In genomic region chr3:23389089-23389488, GRCh38 we compare ENCODE assay signal across 13 cellular contexts.
A peak's percentile ranks its signal among the peaks of the same experiment; 100 is the strongest.
DNase-seq lines count a peak whose midpoint lies in the region; ATAC-seq and TF ChIP-seq lines count a peak whose summit lies in the region.
"Had no signal": no experiment of that assay in that cellular context is flagged by ENCODE, and none has a peak within 500 bp of the region (broad histone marks: within the 10 kb centered on the region; RNA-seq: fewer than 3 reads in every experiment).

No MANE protein-coding gene starts in this region.

- no peak for TF ChIP-seq CTCF in mucosa of descending colon (IDR thresholded peaks at IDR 0.05)

- no peaks in the 10 kb centered on the region for H3K4me1 ChIP-seq in mucosa of descending colon (ENCODE audit: low read depth)

- intact Hi-C loops in mucosa of descending colon (cut with DNase I, micrococcal nuclease), result no loop called here

- no peak overlapping the region for H3K4me3 ChIP-seq in H7 (ENCODE audit: insufficient read depth, low read depth, low read length)
- no peak overlapping the region for H3K4me3 ChIP-seq in mucosa of descending colon
- H3K4me3 ChIP-seq: right lobe of liver had no signal

- H3K36me3 ChIP-seq in H7 (replicated peaks; ENCODE audit: control insufficient read depth, insufficient read depth, low read length) (no peaks in the 10 kb centered on the region), mucosa of descending colon (ENCODE audit: low read depth) (no peaks in the 10 kb centered on the region)
- H3K36me3 ChIP-seq: right lobe of liver had no signal

- H3K9me3 ChIP-seq in mucosa of descending colon, result no peaks in the 10 kb centered on the region
- H3K9me3 ChIP-seq: right lobe of liver had no signal

- peak; percentile 95 for ATAC-seq in mucosa of descending colon
- ATAC-seq: activated CD4-positive, CD25-positive, alpha-beta regulatory T cell treated with anti-CD3 and anti-CD28 coated beads, Interleukin-2, amount 50 U/mL, for 24 hours; right lobe of liver had no signal

- DNase-seq in H7 (peak; percentile 6), NCI-H2196 (lab: John Stamatoyannopoulos, UW; ENCODE audit: unreplicated experiment) (peak; percentile 57), cerebellum (ENCODE audit: low spot score) (peak; percentile 64), mucosa of descending colon (peak; percentile 31 to 59 (median 53)), kidney glomerular epithelial cell (lab: John Stamatoyannopoulos, UW) (no peak), islet precursor cell (no peak), DMS114 treated with DMSO at 0.1 percent for 48 hours (lab: John Stamatoyannopoulos, UW; ENCODE audit: unreplicated experiment) (no peak)
- DNase-seq: activated naive CD8-positive, alpha-beta T cell treated with anti-CD3 and anti-CD28 coated beads, Interleukin-2, amount 10 ng/mL, durations not matched to agents 7 days and 5 days; KBM-7; NCI-H1694 treated with DMSO at 0.1 percent for 48 hours; right lobe of liver; stimulated activated CD4-positive, alpha-beta T cell treated with anti-CD3 and anti-CD28 coated beads, Interleukin-4, amount 100 ng/mL, for 24 hours had no signal

- H3K27me3 ChIP-seq in H7 (ENCODE audit: control insufficient read depth, insufficient read depth, low read length), result no peaks in the 10 kb centered on the region
- H3K27me3 ChIP-seq: right lobe of liver had no signal

Comparison
In these comparisons a context has a peak if more than half of its experiments do, and no peak if none do; other contexts are left out.
1. DNase-seq: peak in H7 (single experiment), NCI-H2196 (single experiment), cerebellum (single experiment) and mucosa of descending colon (3 of 3); none in kidney glomerular epithelial cell (single experiment), islet precursor cell (single experiment) and DMS114 treated with DMSO at 0.1 percent for 48 hours (single experiment).